19 cellular contexts compared by ENCODE assay signal in genomic region chr5:136162001-136162400, GRCh38. TPM values are rescaled to one million over a fixed set of nuclear protein-coding genes. Genes with fewer than 3 reads are reported as not detected.
DNase-seq lines count a peak whose midpoint lies in the region; ATAC-seq, FAIRE-seq and TF ChIP-seq lines count a peak whose summit lies in the region.
"Had no signal": no experiment of that assay in that cellular context is flagged by ENCODE, and none has a peak within 500 bp of the region (broad histone marks: within the 10 kb centered on the region; RNA-seq: fewer than 3 reads in every experiment).

No MANE protein-coding gene starts in this region.

- H3K27me3 ChIP-seq in thyroid gland = no peaks in the 10 kb centered on the region
- H3K27me3 ChIP-seq in HepG2 (ENCODE audit: control insufficient read depth in 1 of 2, insufficient read depth in 2 of 2, low read length in 2 of 2) = no peaks in the 10 kb centered on the region
- H3K27me3 ChIP-seq: BLaER1 treated with 17β-estradiol and CSF1 and Interleukin-3, amounts not matched to agents 10 nM and 100 nM had no signal

- no peaks in the 10 kb centered on the region for H3K9me3 ChIP-seq in thyroid gland
- H3K9me3 ChIP-seq in HepG2 (ENCODE audit: low read length) = no peaks in the 10 kb centered on the region

- peaks cover 0 to 7% of the 10 kb centered on the region in 2 donors for H3K4me1 ChIP-seq in thyroid gland
- H3K4me1 ChIP-seq in HepG2 (ENCODE audit: insufficient read depth, low read length) = no peaks in the 10 kb centered on the region

- no peak overlapping the region for H2AFZ ChIP-seq in HepG2 (ENCODE audit: low read length)

- peak; percentile 31 for ATAC-seq in Right ventricle myocardium superior (ENCODE audit: poor library complexity)
- ATAC-seq in left ventricle myocardium superior = no peak
- no peak for ATAC-seq in HepG2
- ATAC-seq: GM12878, HCT116 had no signal

- in situ Hi-C loops in HepG2 (cut with HindIII; ENCODE audit: extremely low pct_ligation_motif_present, low pct_unique_long_range_greater_than_20kb) = no loop called here

- 27 to 36% methylated on average over 4 of the region's 4 CpGs for WGBS in thyroid gland, 2 donors
- WGBS in HepG2 (ENCODE audit: low lambda C conversion rate) = 94% methylated on average over 4 of the region's 4 CpGs
- WGBS in lower leg skin, 2 donors = 36 to 38% methylated on average over 4 of the region's 4 CpGs

- CTCF ChIA-PET in HepG2 (lab: Yijun Ruan, JAX; ENCODE audit: low intra/inter-chr PET ratio, low total read pairs) = no interaction called here

- FAIRE-seq in HepG2 (lab: Jason Lieb, UNC) = no peak
- FAIRE-seq: GM18507 had no signal

- no peak overlapping the region for H3K4me2 ChIP-seq in HepG2 (ENCODE audit: low read depth, low read length)
- H3K4me2 ChIP-seq: BLaER1 treated with 17β-estradiol and CSF1 and Interleukin-3, amounts not matched to agents 10 nM and 100 nM had no signal

- intact Hi-C loops in Right ventricle myocardium superior (cut with DNase I) (no loop called here), left ventricle myocardium superior (cut with micrococcal nuclease) (no loop called here), thyroid gland (cut with DNase I) (no loop called here), HepG2 (cut with micrococcal nuclease; ENCODE audit: unreplicated experiment) (no loop called here), lower leg skin (cut with DNase I; ENCODE audit: low total_unique reads) (no loop called here)

- BruUV-seq in HepG2 (replicated peaks; lab: Mats Ljungman, UMichigan) = no TSS peak

- peaks cover 15% of the 10 kb centered on the region for H3K79me2 ChIP-seq in HepG2 (ENCODE audit: insufficient read depth, low read length)

- H3K9ac ChIP-seq in HepG2 (ENCODE audit: insufficient read depth, low read depth, low read length) = no peak overlapping the region
- H3K9ac ChIP-seq: BLaER1 treated with 17β-estradiol and CSF1 and Interleukin-3, amounts not matched to agents 10 nM and 100 nM had no signal

- peaks cover 3 to 5% of the 10 kb centered on the region in 2 donors for H3K36me3 ChIP-seq in thyroid gland
- H3K36me3 ChIP-seq in HepG2 (replicated peaks in 1 of 2; ENCODE audit: control insufficient read depth in 1 of 2, insufficient read depth in 2 of 2, low read length in 2 of 2) = peaks cover 12 to 45% of the 10 kb centered on the region in 2 experiments

- TF ChIP-seq CTCF in epithelial cell of proximal tubule (conservative IDR thresholded peaks at IDR 0.05; ENCODE audit: low read depth, low read length) (no peak), thyroid gland (IDR thresholded peaks at IDR 0.05) (no peak), HepG2 (CRISPR knock-in tag; IDR thresholded peaks at IDR 0.05) (no peak), lower leg skin (IDR thresholded peaks at IDR 0.05) (no peak)

- POLR2A ChIA-PET in HepG2 (lab: Yijun Ruan, JAX) = no interaction called here

- DNase-seq in Right ventricle myocardium superior = no peak
- no peak for DNase-seq in left ventricle myocardium superior
- peak; percentile 38 for DNase-seq in epithelial cell of proximal tubule (ENCODE audit: low read depth)
- peak; percentile 32 for DNase-seq in medulla oblongata (ENCODE audit: extremely low spot score)
- peak; percentile 16 to 20 for DNase-seq in thyroid gland
- DNase-seq in HepG2 (ENCODE audit: low spot score) = no peak
- no peak for DNase-seq in mucosa of gallbladder (ENCODE audit: low spot score)
- no peak for DNase-seq in lower leg skin (ENCODE audit: low spot score in 2 of 2)
- DNase-seq: MV-4-11, NCI-H146, NCI-H2227 treated with DMSO at 0.1 percent for 48 hours, NCI-H526 had no signal

- H3K4me3 ChIP-seq in epithelial cell of proximal tubule (ENCODE audit: low read depth, low read length) (no peak overlapping the region), thyroid gland (replicated peaks in 1 of 3) (no peak overlapping the region), HepG2 (replicated peaks in 1 of 3; ENCODE audit: insufficient read depth in 1 of 3, low read depth in 2 of 3, low read length in 3 of 3) (no peak overlapping the region), lower leg skin (ENCODE audit: low read depth, poor library complexity, severe bottlenecking) (no peak overlapping the region)
- H3K4me3 ChIP-seq: BLaER1 treated with 17β-estradiol and CSF1 and Interleukin-3, amounts not matched to agents 10 nM and 100 nM; GM12878 had no signal

- H4K20me1 ChIP-seq in HepG2 (ENCODE audit: insufficient read depth, low read length) = no peaks in the 10 kb centered on the region

- no peak for TF ChIP-seq EP300 in HepG2 (IDR thresholded peaks at IDR 0.05; ENCODE audit: low read depth in 2 of 2, low read length in 2 of 2)
- TF ChIP-seq EP300 in HepG2 (CRISPR knock-in tag; IDR thresholded peaks at IDR 0.05; ENCODE audit: borderline replicate concordance) = no peak

- no peak for TF ChIP-seq RAD21 in HepG2 (CRISPR knock-in tag; IDR thresholded peaks at IDR 0.05)

- H3K27ac ChIP-seq in thyroid gland (no peak overlapping the region), HepG2 (ENCODE audit: extremely low read length, insufficient read depth, low read length) (no peak overlapping the region)
- H3K27ac ChIP-seq: 22Rv1; BLaER1 treated with 17β-estradiol and CSF1 and Interleukin-3, amounts not matched to agents 10 nM and 100 nM had no signal

- no peak for TF ChIP-seq POLR2A in thyroid gland (IDR thresholded peaks at IDR 0.05)
- TF ChIP-seq POLR2A in HepG2 (IDR thresholded peaks at IDR 0.05; ENCODE audit: insufficient read depth in 1 of 2, low read depth in 2 of 2, low read length in 2 of 2) = no peak
- no peak for TF ChIP-seq POLR2A in lower leg skin (IDR thresholded peaks at IDR 0.05)

RNA-seq across cellular contexts. Expression of gene SMAD5, which starts 29.4 kb away (rescaled TPM):
- total RNA-seq in Right ventricle myocardium superior (37.2 TPM), left ventricle myocardium superior (41.7 TPM), epithelial cell of proximal tubule (32.9 and 34.1 TPM in 2 replicates), thyroid gland (100 to 1,000 TPM in 1 of 4 donors, 10 to 100 TPM in 3; 51.8 to 122 (median 63.3) TPM), HepG2 (2016; rRNA removed; fragmentation: Illumina TruSeq; extraction: Trizol) (48.5 and 81.0 TPM in 2 replicates), mucosa of gallbladder (65.6 TPM), lower leg skin (100 to 1,000 TPM in 1 of 4 donors, 10 to 100 TPM in 3; 43.3 to 102 (median 65.1) TPM)
- total RNA-seq in HepG2 (2016; cell fraction: cytosol; rRNA removed; fragmentation: Illumina TruSeq; extraction: Trizol; ENCODE audit: low read depth) = 58.3 and 63.0 TPM in 2 replicates
- 49.9 and 76.4 TPM in 2 replicates for total RNA-seq in HepG2 (2016; cell fraction: insoluble cytoplasmic fraction; rRNA removed; fragmentation: Illumina TruSeq; extraction: Trizol)
- total RNA-seq in HepG2 (2016; cell fraction: membrane; rRNA removed; fragmentation: Illumina TruSeq; extraction: Trizol) = 32.5 and 33.6 TPM in 2 replicates
- 50.6 and 52.2 TPM in 2 replicates for total RNA-seq in HepG2 (2016; cell fraction: nucleus; rRNA removed; fragmentation: Illumina TruSeq; extraction: Trizol)
- 27.2 and 30.0 TPM in 2 replicates for polyA plus RNA-seq in HepG2 (2011; rRNA removed)
- polyA plus RNA-seq in HepG2 (2011; cell fraction: cytosol; rRNA removed) = 13.9 and 22.3 TPM in 2 replicates
- polyA plus RNA-seq in HepG2 (2011; cell fraction: nucleus; rRNA removed) = 25.7 and 30.1 TPM in 2 replicates
- 18.8 and 19.5 TPM in 2 replicates for polyA plus RNA-seq in HepG2 (2012)
- polyA plus RNA-seq in HepG2 (2016; cell fraction: cytosol; fragmentation: Illumina TruSeq; extraction: Trizol; ENCODE audit: low read depth) = 1.1 and 1.2 TPM in 2 replicates
- polyA plus RNA-seq in HepG2 (2016; cell fraction: insoluble cytoplasmic fraction; fragmentation: Illumina TruSeq; extraction: Trizol; ENCODE audit: low read depth) = 30.1 and 33.0 TPM in 2 replicates
- polyA plus RNA-seq in HepG2 (2016; cell fraction: membrane; fragmentation: Illumina TruSeq; extraction: Trizol; ENCODE audit: low read depth) = 3.2 and 3.4 TPM in 2 replicates
- 21.9 and 22.9 TPM in 2 replicates for polyA plus RNA-seq in HepG2 (2016; cell fraction: nucleus; fragmentation: Illumina TruSeq; extraction: Trizol; ENCODE audit: insufficient read depth, low read depth)
- polyA minus RNA-seq in HepG2 (2011; rRNA and poly(A)+ RNA removed; ENCODE audit: low replicate concordance) = 56.3 and 87.9 TPM in 2 replicates
- 43.4 and 52.4 TPM in 2 replicates for polyA minus RNA-seq in HepG2 (2011; cell fraction: cytosol; rRNA and poly(A)+ RNA removed)
- 111 and 120 TPM in 2 replicates for polyA minus RNA-seq in HepG2 (2011; cell fraction: nucleus; rRNA and poly(A)+ RNA removed)

RNA-seq across cellular contexts. Expression of gene SMIM32, which starts 31.0 kb away (rescaled TPM):
- total RNA-seq in Right ventricle myocardium superior (not detected), left ventricle myocardium superior (not detected), epithelial cell of proximal tubule (not detected in 2 replicates), thyroid gland (under 1 TPM in 1 of 4 donors, not detected in 3; 0.44 TPM), HepG2 (2016; rRNA removed; fragmentation: Illumina TruSeq; extraction: Trizol) (0.20 TPM in 1 of 2 replicates, not detected in the other), mucosa of gallbladder (33.1 TPM), lower leg skin (not detected)
- total RNA-seq in HepG2 (2016; cell fraction: cytosol; rRNA removed; fragmentation: Illumina TruSeq; extraction: Trizol; ENCODE audit: low read depth) = not detected in 2 replicates
- 0.10 and 0.11 TPM in 2 replicates for total RNA-seq in HepG2 (2016; cell fraction: insoluble cytoplasmic fraction; rRNA removed; fragmentation: Illumina TruSeq; extraction: Trizol)
- 0.10 TPM in 1 of 2 replicates, not detected in the other for total RNA-seq in HepG2 (2016; cell fraction: membrane; rRNA removed; fragmentation: Illumina TruSeq; extraction: Trizol)
- 0.22 TPM in 1 of 2 replicates, not detected in the other for total RNA-seq in HepG2 (2016; cell fraction: nucleus; rRNA removed; fragmentation: Illumina TruSeq; extraction: Trizol)
- polyA plus RNA-seq in HepG2 (2011; rRNA removed) = 0.05 and 0.15 TPM in 2 replicates
- polyA plus RNA-seq in HepG2 (2011; cell fraction: cytosol; rRNA removed) = 0.15 TPM in 1 of 2 replicates, not detected in the other
- polyA plus RNA-seq in HepG2 (2011; cell fraction: nucleus; rRNA removed) = not detected in 2 replicates
- polyA plus RNA-seq in HepG2 (2012) = not detected in 2 replicates
- polyA plus RNA-seq in HepG2 (2016; cell fraction: cytosol; fragmentation: Illumina TruSeq; extraction: Trizol; ENCODE audit: low read depth) = 0.08 TPM in 1 of 2 replicates, not detected in the other
- polyA plus RNA-seq in HepG2 (2016; cell fraction: insoluble cytoplasmic fraction; fragmentation: Illumina TruSeq; extraction: Trizol; ENCODE audit: low read depth) = 0.14 TPM in 1 of 2 replicates, not detected in the other
- polyA plus RNA-seq in HepG2 (2016; cell fraction: membrane; fragmentation: Illumina TruSeq; extraction: Trizol; ENCODE audit: low read depth) = 0.10 TPM in 1 of 2 replicates, not detected in the other
- polyA plus RNA-seq in HepG2 (2016; cell fraction: nucleus; fragmentation: Illumina TruSeq; extraction: Trizol; ENCODE audit: insufficient read depth, low read depth) = 0.28 TPM in 1 of 2 replicates, not detected in the other
- 0.30 TPM in 1 of 2 replicates, not detected in the other for polyA minus RNA-seq in HepG2 (2011; rRNA and poly(A)+ RNA removed; ENCODE audit: low replicate concordance)
- polyA minus RNA-seq in HepG2 (2011; cell fraction: cytosol; rRNA and poly(A)+ RNA removed) = not detected in 2 replicates
- polyA minus RNA-seq in HepG2 (2011; cell fraction: nucleus; rRNA and poly(A)+ RNA removed) = not detected in 2 replicates
- total RNA-seq: G401, GM12878, HT1080 had no signal
- polyA plus RNA-seq: GM12878 had no signal

Comparison
In these comparisons a context has a peak if more than half of its experiments do, and no peak if none do; other contexts are left out.
1. DNase-seq: peak in epithelial cell of proximal tubule (single experiment), medulla oblongata (single experiment) and thyroid gland (2 of 2); none in Right ventricle myocardium superior (single experiment), left ventricle myocardium superior (single experiment), HepG2 (single experiment), mucosa of gallbladder (single experiment) and lower leg skin (0 of 2).
2. RNA of gene SMIM32, which starts 31.0 kb away (total RNA-seq): 33.1 TPM in mucosa of gallbladder (single experiment); 0.10 to 0.22 TPM in HepG2, 0.44 TPM in thyroid gland, not detected in Right ventricle myocardium superior (single experiment), not detected in left ventricle myocardium superior (single experiment), not detected in epithelial cell of proximal tubule and not detected in lower leg skin; every median in the first group is over 10 times any median in the second.